Comparison of ENCODE assay signal across 8 cellular contexts in genomic region chr1:16204634-16205332, GRCh38. TPM values are rescaled to one million over a fixed set of nuclear protein-coding genes. Genes with fewer than 3 reads are reported as not detected.
DNase-seq lines count a peak whose midpoint lies in the region; TF ChIP-seq lines count a peak whose summit lies in the region.

No MANE protein-coding gene starts in this region.

- no peak overlapping the region for H2BK12ac ChIP-seq in H9 (ENCODE audit: insufficient read length, low read depth, low read length)

- H3K23ac ChIP-seq in H9 (ENCODE audit: insufficient read length, low read depth, low read length) = no peak overlapping the region

- no peak overlapping the region for H4K8ac ChIP-seq in H9 (replicated peaks; ENCODE audit: insufficient read length, low read depth, low read length)

- H2BK5ac ChIP-seq in H9 (ENCODE audit: insufficient read length, low read length) = no peak overlapping the region

- H3K23me2 ChIP-seq in H9 (ENCODE audit: insufficient read length, low read depth, low read length, poor library complexity, severe bottlenecking) = peaks cover 10% of the 10 kb centered on the region

- H3K36me3 Mint-ChIP-seq in H9 (ENCODE audit: insufficient read depth in 1 of 3, low read depth in 3 of 3) (peaks cover 9 to 39% (median 19%) of the 10 kb centered on the region in 3 experiments; a peak in 6 of 7 replicates), glutamatergic neuron (ENCODE audit: unreplicated experiment) (no peaks in the 10 kb centered on the region)
- H3K36me3 Mint-ChIP-seq in activated CD4-positive, alpha-beta T cell treated with anti-CD3 and anti-CD28 coated beads, Interleukin-2, amount 10 ng/mL, durations not matched to agents 7 days and 5 days (ENCODE audit: low read depth) = peaks cover 2% of the 10 kb centered on the region

- no peaks in the 10 kb centered on the region for H3K9me3 Mint-ChIP-seq in H9
- no peaks in the 10 kb centered on the region for H3K9me3 Mint-ChIP-seq in activated CD4-positive, alpha-beta T cell treated with anti-CD3 and anti-CD28 coated beads, Interleukin-2, amount 10 ng/mL, durations not matched to agents 7 days and 5 days
- H3K9me3 Mint-ChIP-seq in glutamatergic neuron (ENCODE audit: unreplicated experiment) = peaks cover 3% of the 10 kb centered on the region

- no peaks in the 10 kb centered on the region for H3K9me3 ChIP-seq in BLaER1 treated with 17β-estradiol and CSF1 and Interleukin-3, amounts not matched to agents 10 nM and 100 nM (replicated peaks in 1 of 11)
- no peaks in the 10 kb centered on the region for H3K9me3 ChIP-seq in H9 (ENCODE audit: control insufficient read depth, low read depth, low read length)
- no peaks in the 10 kb centered on the region for H3K9me3 ChIP-seq in effector memory CD4-positive, alpha-beta T cell (ENCODE audit: control insufficient read depth, low read length)

- H3K4me3 Mint-ChIP-seq in H9 (peak overlapping the region in 1 of 2 experiments; percentile 62; a peak in 1 of 5 replicates), glutamatergic neuron (ENCODE audit: unreplicated experiment) (no peak overlapping the region)
- H3K4me3 Mint-ChIP-seq in activated CD4-positive, alpha-beta T cell treated with anti-CD3 and anti-CD28 coated beads, Interleukin-2, amount 10 ng/mL, durations not matched to agents 7 days and 5 days = peak overlapping the region; percentile 52

- POLR2A ChIA-PET in activated CD4-positive, alpha-beta T cell treated with anti-CD3 and anti-CD28 coated beads, Interleukin-2, amount 10 ng/mL, durations not matched to agents 7 days and 5 days (lab: Charles Lee) = no interaction called here

- no peaks in the 10 kb centered on the region for H3K79me1 ChIP-seq in H9 (ENCODE audit: insufficient read depth, low read depth, low read length, poor library complexity, severe bottlenecking)

- no peak overlapping the region for H2BK15ac ChIP-seq in H9 (ENCODE audit: low read depth, low read length)

- H3K4me3 ChIP-seq in BLaER1 treated with 17β-estradiol and CSF1 and Interleukin-3, amounts not matched to agents 10 nM and 100 nM = peak overlapping the region in 4 of 10 experiments; percentile 59 to 73 (median 64); a peak in 3 of 20 replicates
- H3K4me3 ChIP-seq in effector memory CD4-positive, alpha-beta T cell (ENCODE audit: insufficient read depth, low read depth, low read length, poor library complexity, severe bottlenecking) = no peak overlapping the region

- H4K91ac ChIP-seq in H9 (ENCODE audit: insufficient read length, low read depth, low read length) = no peak overlapping the region

- no peaks in the 10 kb centered on the region; the same call in 1 of the 2 replicates for H3K79me2 ChIP-seq in H9 (ENCODE audit: insufficient read depth, low read length)

- H3K36me3 ChIP-seq in BLaER1 treated with 17β-estradiol and CSF1 and Interleukin-3, amounts not matched to agents 10 nM and 100 nM = peaks cover 0 to 55% (median 32%) of the 10 kb centered on the region in 11 experiments; a peak in 16 of 22 replicates
- no peaks in the 10 kb centered on the region for H3K36me3 ChIP-seq in effector memory CD4-positive, alpha-beta T cell (ENCODE audit: control insufficient read depth, insufficient read depth, low read length)

- no peak overlapping the region for H3K27ac Mint-ChIP-seq in H9
- H3K27ac Mint-ChIP-seq in activated CD4-positive, alpha-beta T cell treated with anti-CD3 and anti-CD28 coated beads, Interleukin-2, amount 10 ng/mL, durations not matched to agents 7 days and 5 days = peak overlapping the region; percentile 50
- H3K27ac Mint-ChIP-seq in glutamatergic neuron (ENCODE audit: unreplicated experiment) = no peak overlapping the region

- no peak overlapping the region for H3T11ph ChIP-seq in H9 (ENCODE audit: low read length)

- no peak overlapping the region for H2BK20ac ChIP-seq in H9 (ENCODE audit: low read depth, low read length, poor library complexity, severe bottlenecking)

- H3K4me1 Mint-ChIP-seq in H9 = peaks cover 11 to 24% of the 10 kb centered on the region in 2 experiments
- peaks cover 11% of the 10 kb centered on the region for H3K4me1 Mint-ChIP-seq in activated CD4-positive, alpha-beta T cell treated with anti-CD3 and anti-CD28 coated beads, Interleukin-2, amount 10 ng/mL, durations not matched to agents 7 days and 5 days
- H3K4me1 Mint-ChIP-seq in glutamatergic neuron (ENCODE audit: low read depth, unreplicated experiment) = peaks cover 2% of the 10 kb centered on the region

- DNase-seq in H9 (peak; percentile 72), glutamatergic neuron (peak; percentile 64), NCI-H226 (no peak), NCI-H524 treated with DMSO at 0.1 percent for 48 hours (lab: John Stamatoyannopoulos, UW) (no peak), midbrain (lab: John Stamatoyannopoulos, UW) (no peak)
- DNase-seq in activated CD4-positive, alpha-beta T cell treated with anti-CD3 and anti-CD28 coated beads, Interleukin-2, amount 10 ng/mL, durations not matched to agents 7 days and 5 days = peak; percentile 49
- DNase-seq in effector memory CD4-positive, alpha-beta T cell = no peak

- no peaks in the 10 kb centered on the region for H3K27me3 ChIP-seq in BLaER1 treated with 17β-estradiol and CSF1 and Interleukin-3, amounts not matched to agents 10 nM and 100 nM
- no peaks in the 10 kb centered on the region for H3K27me3 ChIP-seq in H9 (ENCODE audit: insufficient read depth, low read length)
- H3K27me3 ChIP-seq in effector memory CD4-positive, alpha-beta T cell (replicated peaks; ENCODE audit: control insufficient read depth, insufficient read depth, low read length, poor library complexity, severe bottlenecking) = no peaks in the 10 kb centered on the region

- H3K9ac ChIP-seq in BLaER1 treated with 17β-estradiol and CSF1 and Interleukin-3, amounts not matched to agents 10 nM and 100 nM = peak overlapping the region in 9 of 11 experiments; percentile 80 to 92 (median 89); a peak in 15 of 22 replicates
- no peak overlapping the region for H3K9ac ChIP-seq in H9 (ENCODE audit: extremely low read depth, insufficient read length, low read length)

- no CpG with 5 or more reads among the region's 12 CpGs for WGBS in H9 (ENCODE audit: extremely low coverage, insufficient read length, low lambda C conversion rate)

- peak overlapping the region; percentile 89 to 99 (median 98) for H3K4me2 ChIP-seq in BLaER1 treated with 17β-estradiol and CSF1 and Interleukin-3, amounts not matched to agents 10 nM and 100 nM
- H3K4me2 ChIP-seq in H9 (ENCODE audit: insufficient read depth, insufficient read length, low read length) = no peak overlapping the region

- H3K4me1 ChIP-seq in BLaER1 treated with 17β-estradiol and CSF1 and Interleukin-3, amounts not matched to agents 10 nM and 100 nM = peaks cover 31 to 50% (median 37%) of the 10 kb centered on the region in 10 experiments
- H3K4me1 ChIP-seq in H9 (ENCODE audit: insufficient read depth, low read length) = no peaks in the 10 kb centered on the region
- H3K4me1 ChIP-seq in effector memory CD4-positive, alpha-beta T cell (ENCODE audit: control insufficient read depth, insufficient read depth, low read length, poor library complexity, severe bottlenecking) = peaks cover 11% of the 10 kb centered on the region

- H3K56ac ChIP-seq in H9 (ENCODE audit: insufficient read length, low read depth, low read length) = no peak overlapping the region

- H3K14ac ChIP-seq in H9 (ENCODE audit: insufficient read depth, low read length) = no peak overlapping the region

- H2AK5ac ChIP-seq in H9 (ENCODE audit: insufficient read length, low read length) = no peak overlapping the region

- H2BK120ac ChIP-seq in H9 (ENCODE audit: low read depth, low read length, poor library complexity, severe bottlenecking) = no peak overlapping the region

- peak overlapping the region in 9 of 11 experiments; percentile 85 to 98 (median 96); a peak in 18 of 22 replicates for H3K27ac ChIP-seq in BLaER1 treated with 17β-estradiol and CSF1 and Interleukin-3, amounts not matched to agents 10 nM and 100 nM
- H3K27ac ChIP-seq in H9 (ENCODE audit: insufficient read length, low read depth, low read length) = no peak overlapping the region
- no peak overlapping the region for H3K27ac ChIP-seq in effector memory CD4-positive, alpha-beta T cell (ENCODE audit: insufficient read depth, low read length, poor library complexity, severe bottlenecking)

- no peak overlapping the region for H2AFZ ChIP-seq in H9 (ENCODE audit: low read length)

- H4K20me1 ChIP-seq in BLaER1 treated with 17β-estradiol and CSF1 and Interleukin-3, amounts not matched to agents 10 nM and 100 nM = peaks cover 0 to 8% (median 0%) of the 10 kb centered on the region in 11 experiments; a peak in 1 of 22 replicates
- no peaks in the 10 kb centered on the region for H4K20me1 ChIP-seq in H9 (ENCODE audit: control insufficient read depth, insufficient read depth, insufficient read length)

- H3K27me3 Mint-ChIP-seq in H9 (ENCODE audit: low read depth) (no peaks in the 10 kb centered on the region), glutamatergic neuron (ENCODE audit: unreplicated experiment) (peaks cover 6% of the 10 kb centered on the region)
- H3K27me3 Mint-ChIP-seq in activated CD4-positive, alpha-beta T cell treated with anti-CD3 and anti-CD28 coated beads, Interleukin-2, amount 10 ng/mL, durations not matched to agents 7 days and 5 days = no peaks in the 10 kb centered on the region

- no peak overlapping the region for H4K5ac ChIP-seq in H9 (ENCODE audit: insufficient read length, low read depth, low read length)

- H3K4ac ChIP-seq in H9 (ENCODE audit: low read depth, low read length) = no peak overlapping the region

- CTCF ChIA-PET in activated CD4-positive, alpha-beta T cell treated with anti-CD3 and anti-CD28 coated beads, Interleukin-2, amount 10 ng/mL, durations not matched to agents 7 days and 5 days (lab: Charles Lee) = interaction anchor here (0.5 to 1.4 kb wide), 7 partner anchors 12 to 158 kb away, joined by 3 to 7 read pairs (median 3); no protein-coding TSS in a partner anchor

- TF ChIP-seq CTCF in H9 (conservative IDR thresholded peaks at IDR 0.05) (peak; percentile 70), glutamatergic neuron (IDR thresholded peaks at IDR 0.05; ENCODE audit: partially characterized antibody, unreplicated experiment) (peak; percentile 24)

- H3K18ac ChIP-seq in H9 (ENCODE audit: insufficient read length, low read depth, low read length) = no peak overlapping the region

RNA-seq across cellular contexts. Expression of gene ARHGEF19, which starts 7.7 kb away (rescaled TPM):
- total RNA-seq in H9 (2021) (18.5 and 21.1 TPM in 2 replicates), glutamatergic neuron (ENCODE audit: unreplicated experiment) (3.4 TPM)
- total RNA-seq in activated CD4-positive, alpha-beta T cell treated with anti-CD3 and anti-CD28 coated beads, Interleukin-2, amount 10 ng/mL, durations not matched to agents 7 days and 5 days = 10 to 100 TPM; 10.7 to 12.1 TPM

RNA-seq across cellular contexts. Expression of gene CPLANE2, which starts 32.2 kb away (rescaled TPM):
- 6.3 and 7.7 TPM in 2 replicates for total RNA-seq in H9 (2021)
- 1 to 10 TPM; 6.4 to 6.8 TPM for total RNA-seq in activated CD4-positive, alpha-beta T cell treated with anti-CD3 and anti-CD28 coated beads, Interleukin-2, amount 10 ng/mL, durations not matched to agents 7 days and 5 days
- total RNA-seq in glutamatergic neuron (ENCODE audit: unreplicated experiment) = 3.5 TPM

RNA-seq across cellular contexts. Expression of gene EPHA2, which starts 48.9 kb away (rescaled TPM):
- total RNA-seq in H9 (2021) = 32.8 and 33.1 TPM in 2 replicates
- total RNA-seq in activated CD4-positive, alpha-beta T cell treated with anti-CD3 and anti-CD28 coated beads, Interleukin-2, amount 10 ng/mL, durations not matched to agents 7 days and 5 days = not detected
- total RNA-seq in glutamatergic neuron (ENCODE audit: unreplicated experiment) = 0.29 TPM

Comparison
In these comparisons a context has a peak if more than half of its experiments do, and no peak if none do; other contexts are left out.
1. H3K27ac ChIP-seq: peak in BLaER1 treated with 17β-estradiol and CSF1 and Interleukin-3, amounts not matched to agents 10 nM and 100 nM (9 of 11); none in H9 (single experiment) and effector memory CD4-positive, alpha-beta T cell (single experiment).
2. DNase-seq: peak in H9 (single experiment), activated CD4-positive, alpha-beta T cell treated with anti-CD3 and anti-CD28 coated beads, Interleukin-2, amount 10 ng/mL, durations not matched to agents 7 days and 5 days (single experiment) and glutamatergic neuron (single experiment); none in NCI-H226 (single experiment), effector memory CD4-positive, alpha-beta T cell (0 of 3), NCI-H524 treated with DMSO at 0.1 percent for 48 hours (single experiment) and midbrain (single experiment).
3. RNA of gene EPHA2, which starts 48.9 kb away (total RNA-seq): 32.8 to 33.1 TPM in H9; 0.29 TPM in glutamatergic neuron (single experiment) and not detected in activated CD4-positive, alpha-beta T cell treated with anti-CD3 and anti-CD28 coated beads, Interleukin-2, amount 10 ng/mL, durations not matched to agents 7 days and 5 days; every median in the first group is over 10 times any median in the second.